In the genomic region with DNA sequence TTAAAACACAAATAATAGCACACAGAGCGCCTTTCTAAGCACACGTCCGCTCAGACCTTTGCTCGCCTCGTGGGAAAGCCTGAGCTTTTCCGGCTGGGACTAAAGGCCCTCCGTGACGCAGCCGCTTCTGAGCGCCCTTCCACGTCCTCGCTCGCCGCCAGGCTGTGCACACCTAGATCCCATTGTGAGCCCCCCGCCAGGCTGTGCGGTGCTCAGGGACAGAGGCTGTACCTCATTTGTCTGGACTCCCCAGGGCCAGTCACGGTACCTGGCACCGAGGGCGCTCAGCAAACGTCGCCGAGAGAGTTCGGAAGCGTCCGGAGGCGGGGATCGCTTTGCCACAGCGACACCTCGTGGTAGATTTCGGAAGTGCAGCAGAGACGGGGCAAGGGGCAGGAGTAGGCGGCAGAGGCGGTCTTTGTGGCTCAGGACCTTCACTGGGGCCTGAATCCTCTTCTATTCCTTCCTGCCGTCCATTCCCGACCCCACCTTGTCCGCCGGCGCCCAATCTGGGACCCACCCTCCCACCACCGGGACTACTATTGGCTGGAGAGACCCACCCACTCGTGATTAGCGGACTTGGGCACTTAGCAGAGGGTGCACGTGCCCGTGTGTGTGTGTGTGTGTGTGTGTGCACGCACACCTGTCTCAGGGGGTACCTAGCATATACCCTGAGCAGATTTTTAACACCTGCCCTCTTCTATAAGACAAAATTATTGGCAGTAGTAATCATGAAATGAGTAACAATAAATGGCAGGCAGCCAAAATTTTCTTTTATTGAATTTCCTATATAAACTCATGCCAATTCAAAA, we compare ENCODE assay signal across 8 cellular contexts.
A peak's percentile ranks its signal among the peaks of the same experiment; 100 is the strongest.
DNase-seq lines count a peak whose midpoint lies in the region; ATAC-seq and TF ChIP-seq lines count a peak whose summit lies in the region.

No MANE protein-coding gene starts in this region.

- peak overlapping the region; percentile 64 for H3K4me3 Mint-ChIP-seq in activated CD4-positive, alpha-beta T cell treated with anti-CD3 and anti-CD28 coated beads, Interleukin-2, amount 10 ng/mL, durations not matched to agents 7 days and 5 days

- peak; percentile 88 for ATAC-seq in GM18867 (IDR thresholded peaks at IDR 0.05; ENCODE audit: unreplicated experiment)
- ATAC-seq in HG03159 (IDR thresholded peaks at IDR 0.05; ENCODE audit: unreplicated experiment), result peak; percentile 82

- H3K4me3 ChIP-seq in AG04450 (ENCODE audit: low read depth, low read length) (peak overlapping the region; percentile 58), lower leg skin (ENCODE audit: low read depth, poor library complexity, severe bottlenecking) (no peak overlapping the region)

- intact Hi-C loops in lower leg skin (cut with DNase I; ENCODE audit: low total_unique reads), result no loop called here

- no peaks in the 10 kb centered on the region for H3K9me3 ChIP-seq in AG04450 (ENCODE audit: control insufficient read depth, insufficient read depth, low read length)

- CTCF ChIA-PET in AG04450 (lab: Charles Lee), result interaction anchor here (0.5 to 4.5 kb wide), 19 partner anchors 12 to 231 kb away, joined by 3 to 263 read pairs (median 6); no protein-coding TSS in a partner anchor
- CTCF ChIA-PET in activated CD4-positive, alpha-beta T cell treated with anti-CD3 and anti-CD28 coated beads, Interleukin-2, amount 10 ng/mL, durations not matched to agents 7 days and 5 days (lab: Charles Lee), result interaction anchor here (0.9 to 9.5 kb wide), 3 partner anchors 13 to 72 kb away, joined by 3 to 71 read pairs (median 9); no protein-coding TSS in a partner anchor

- no peaks in the 10 kb centered on the region for H3K36me3 Mint-ChIP-seq in activated CD4-positive, alpha-beta T cell treated with anti-CD3 and anti-CD28 coated beads, Interleukin-2, amount 10 ng/mL, durations not matched to agents 7 days and 5 days (ENCODE audit: low read depth)

- TF ChIP-seq POLR2A in lower leg skin (IDR thresholded peaks at IDR 0.05), result no peak

- peaks cover 42% of the 10 kb centered on the region for H3K27me3 ChIP-seq in AG04450 (ENCODE audit: control insufficient read depth, insufficient read depth, low read length)

- POLR2A ChIA-PET in AG04450 (lab: Yijun Ruan, JAX), result interaction anchor here (1.0 kb wide), 1 partner anchor 72 kb away, joined by 4 read pairs; no protein-coding TSS in a partner anchor
- POLR2A ChIA-PET in activated CD4-positive, alpha-beta T cell treated with anti-CD3 and anti-CD28 coated beads, Interleukin-2, amount 10 ng/mL, durations not matched to agents 7 days and 5 days (lab: Charles Lee), result no interaction called here

- no peak overlapping the region for H3K27ac Mint-ChIP-seq in activated CD4-positive, alpha-beta T cell treated with anti-CD3 and anti-CD28 coated beads, Interleukin-2, amount 10 ng/mL, durations not matched to agents 7 days and 5 days

- peak; percentile 6 for DNase-seq in AG04450 (ENCODE audit: low read depth, low spot score)
- DNase-seq in NCI-H446 (lab: John Stamatoyannopoulos, UW), result peak; percentile 58 to 78
- peak; percentile 85 for DNase-seq in activated CD4-positive, alpha-beta T cell treated with anti-CD3 and anti-CD28 coated beads, Interleukin-2, amount 10 ng/mL, durations not matched to agents 7 days and 5 days
- peak; percentile 59 for DNase-seq in dedifferentiated amniotic fluid mesenchymal stem cell (ENCODE audit: extremely low spot score)
- DNase-seq in lower leg skin (ENCODE audit: low spot score in 2 of 2), result peak; percentile 81 to 97
- peak; percentile 93 for DNase-seq in stimulated activated CD4-positive, alpha-beta T cell treated with anti-CD3 and anti-CD28 coated beads, Interleukin-4, amount 100 ng/mL, for 1 hour

- peaks cover 6% of the 10 kb centered on the region for H3K4me1 Mint-ChIP-seq in activated CD4-positive, alpha-beta T cell treated with anti-CD3 and anti-CD28 coated beads, Interleukin-2, amount 10 ng/mL, durations not matched to agents 7 days and 5 days

- no peak overlapping the region for H3K27ac ChIP-seq in AG04450 (ENCODE audit: low read depth, low read length)

- WGBS in lower leg skin, 2 donors, result 1 to 3% methylated on average over 42 to 44 of the region's 44 CpGs

- TF ChIP-seq CTCF in AG04450 (IDR thresholded peaks at IDR 0.05; ENCODE audit: low read depth, low read length), result peak; percentile 96
- TF ChIP-seq CTCF in lower leg skin (IDR thresholded peaks at IDR 0.05), result peak in 1 of 3 donors; percentile 93

- peaks cover 27% of the 10 kb centered on the region for H3K27me3 Mint-ChIP-seq in activated CD4-positive, alpha-beta T cell treated with anti-CD3 and anti-CD28 coated beads, Interleukin-2, amount 10 ng/mL, durations not matched to agents 7 days and 5 days

- no peaks in the 10 kb centered on the region for H3K9me3 Mint-ChIP-seq in activated CD4-positive, alpha-beta T cell treated with anti-CD3 and anti-CD28 coated beads, Interleukin-2, amount 10 ng/mL, durations not matched to agents 7 days and 5 days

Comparison
In these comparisons a context has a peak if more than half of its experiments do, and no peak if none do; other contexts are left out.
1. DNase-seq: peak in every context shown above with its lines; median percentile 93 in stimulated activated CD4-positive, alpha-beta T cell treated with anti-CD3 and anti-CD28 coated beads, Interleukin-4, amount 100 ng/mL, for 1 hour; 89 in lower leg skin; 85 in activated CD4-positive, alpha-beta T cell treated with anti-CD3 and anti-CD28 coated beads, Interleukin-2, amount 10 ng/mL, durations not matched to agents 7 days and 5 days; 68 in NCI-H446; 59 in dedifferentiated amniotic fluid mesenchymal stem cell; 6 in AG04450.